23 cellular contexts compared by ENCODE assay signal in the genomic region with DNA sequence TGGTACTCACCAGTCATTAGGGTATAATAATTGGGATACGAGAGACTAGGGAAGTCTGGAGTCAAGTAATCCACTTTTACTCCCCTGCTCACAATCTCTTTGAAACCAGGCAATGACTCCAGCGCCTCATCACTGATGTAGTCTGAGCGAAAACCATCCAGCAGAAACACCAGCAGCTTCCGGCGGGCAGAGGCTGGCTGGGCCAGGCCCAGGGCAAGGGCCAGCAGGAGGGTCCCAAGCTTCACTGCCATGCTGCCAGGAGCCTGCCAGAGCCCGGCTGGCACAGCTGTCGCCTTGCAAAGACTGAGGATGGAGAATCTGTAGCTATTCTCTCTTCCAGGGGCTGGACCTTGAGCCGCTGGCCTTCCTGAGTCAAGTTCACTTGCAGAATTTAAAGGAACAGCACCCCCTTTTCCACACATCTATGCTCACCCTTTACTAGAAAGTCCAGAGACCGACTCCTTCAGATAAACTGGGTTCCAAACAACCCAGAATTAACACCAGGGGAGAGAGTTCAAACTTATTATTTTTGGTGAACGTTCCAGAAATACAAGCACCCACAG. TPM values are rescaled to one million over a fixed set of nuclear protein-coding genes. Genes with fewer than 3 reads are reported as not detected.
A peak's percentile ranks its signal among the peaks of the same experiment; 100 is the strongest.
DNase-seq lines count a peak whose midpoint lies in the region; ATAC-seq, FAIRE-seq and TF ChIP-seq lines count a peak whose summit lies in the region.
"Had no signal": no experiment of that assay in that cellular context is flagged by ENCODE, and none has a peak within 500 bp of the region (broad histone marks: within the 10 kb centered on the region; RNA-seq: fewer than 3 reads in every experiment).

A gene (minus strand): TSS at position 305 of the 563 bp plus-strand sequence. CDS start 54 bp downstream, at position 251.

- peaks cover 0 to 3% (median 0%) of the 10 kb centered on the region in 45 donors for H3K27me3 ChIP-seq in dorsolateral prefrontal cortex
- peaks cover 4 to 23% of the 10 kb centered on the region in 2 experiments; a peak in 3 of 5 replicates for H3K27me3 ChIP-seq in HepG2 (ENCODE audit: control insufficient read depth in 1 of 2, insufficient read depth in 2 of 2, low read length in 2 of 2)
- H3K27me3 ChIP-seq in neuronal stem cell (ENCODE audit: control insufficient read depth in 3 of 3, insufficient read depth in 3 of 3, low read depth in 1 of 3, low read length in 3 of 3) = peaks cover 0 to 40% (median 0%) of the 10 kb centered on the region in 3 experiments
- H3K27me3 ChIP-seq in testis = no peaks in the 10 kb centered on the region
- peaks cover 9% of the 10 kb centered on the region for H3K27me3 ChIP-seq in left ventricle myocardium inferior (ENCODE audit: low read depth)
- no peaks in the 10 kb centered on the region for H3K27me3 ChIP-seq in trophoblast cell (ENCODE audit: insufficient read depth, low read length)
- H3K27me3 ChIP-seq: BLaER1 had no signal

- H2AFZ ChIP-seq in HepG2 (ENCODE audit: low read length) (no peak within 1 kb of the TSS), neuronal stem cell (ENCODE audit: low read length) (no peak within 1 kb of the TSS), trophoblast cell (ENCODE audit: insufficient read depth, low read length, poor library complexity) (no peak within 1 kb of the TSS)
- H2AFZ ChIP-seq: GM23248 had no signal

- no peak for TF ChIP-seq POLR2A in HepG2 (IDR thresholded peaks at IDR 0.05; ENCODE audit: insufficient read depth in 1 of 2, low read depth in 2 of 2, low read length in 2 of 2)
- TF ChIP-seq POLR2A in testis (IDR thresholded peaks at IDR 0.05) = no peak

- H3K4me3 Mint-ChIP-seq in activated T-cell treated with anti-CD3 and anti-CD28 coated beads, Interleukin-2, amount 50 U/mL, for 24 hours = no peak within 1 kb of the TSS
- H3K4me3 Mint-ChIP-seq: CD4-positive, alpha-beta memory T cell had no signal

- TF ChIP-seq EP300 in HepG2 (IDR thresholded peaks at IDR 0.05; ENCODE audit: low read depth in 2 of 2, low read length in 2 of 2) = no peak
- no peak for TF ChIP-seq EP300 in HepG2 (CRISPR knock-in tag; IDR thresholded peaks at IDR 0.05; ENCODE audit: borderline replicate concordance)

- no peak within 1 kb of the TSS for H3K23ac ChIP-seq in neuronal stem cell (ENCODE audit: low read depth, low read length, poor library complexity)
- H3K23ac ChIP-seq in trophoblast cell (ENCODE audit: low read length) = no peak within 1 kb of the TSS

- H2AK5ac ChIP-seq in neuronal stem cell (ENCODE audit: low read depth, low read length) (no peak within 1 kb of the TSS), trophoblast cell (ENCODE audit: low read length) (no peak within 1 kb of the TSS)

- POLR2A ChIA-PET in HepG2 (lab: Yijun Ruan, JAX) = no interaction called here

- peak within 1 kb of the TSS in 55 of 59 donors; percentile 9 to 71 (median 43) for H3K4me3 ChIP-seq in dorsolateral prefrontal cortex
- H3K4me3 ChIP-seq in HepG2 (replicated peaks in 1 of 3; ENCODE audit: insufficient read depth in 1 of 3, low read depth in 2 of 3, low read length in 3 of 3) = no peak within 1 kb of the TSS
- no peak within 1 kb of the TSS for H3K4me3 ChIP-seq in neuronal stem cell (ENCODE audit: low read length in 2 of 2)
- no peak within 1 kb of the TSS for H3K4me3 ChIP-seq in testis
- no peak within 1 kb of the TSS for H3K4me3 ChIP-seq in left ventricle myocardium inferior
- H3K4me3 ChIP-seq in trophoblast cell (ENCODE audit: low read depth, low read length) = no peak within 1 kb of the TSS
- H3K4me3 ChIP-seq: BLaER1, GM12878, GM23248 had no signal

- H3K14ac ChIP-seq in neuronal stem cell (ENCODE audit: low read length) (no peak within 1 kb of the TSS), trophoblast cell (ENCODE audit: low read length) (no peak within 1 kb of the TSS)

- H2BK120ac ChIP-seq in neuronal stem cell (ENCODE audit: low read depth, low read length) = no peak within 1 kb of the TSS
- no peak within 1 kb of the TSS for H2BK120ac ChIP-seq in trophoblast cell (ENCODE audit: insufficient read depth, low read length, poor library complexity)

- no peak within 1 kb of the TSS for H2BK15ac ChIP-seq in neuronal stem cell (ENCODE audit: low read length)

- TF ChIP-seq CTCF in dorsolateral prefrontal cortex (IDR thresholded peaks at IDR 0.05 in 54 of 56, conservative IDR thresholded peaks at IDR 0.05 in 2 of 56; ENCODE audit: low read depth in 1 of 56, partially characterized antibody in 56 of 56) = no peak
- no peak for TF ChIP-seq CTCF in HepG2 (CRISPR knock-in tag; IDR thresholded peaks at IDR 0.05)
- no peak for TF ChIP-seq CTCF in testis (IDR thresholded peaks at IDR 0.05)
- TF ChIP-seq CTCF in left ventricle myocardium inferior (IDR thresholded peaks at IDR 0.05; ENCODE audit: borderline replicate concordance) = no peak

- H4K20me1 ChIP-seq in HepG2 (ENCODE audit: insufficient read depth, low read length) = no peaks in the 10 kb centered on the region
- H4K20me1 ChIP-seq: BLaER1 had no signal

- H4K91ac ChIP-seq in neuronal stem cell (ENCODE audit: low read depth, low read length, poor library complexity) (no peak within 1 kb of the TSS), trophoblast cell (ENCODE audit: low read depth, low read length) (no peak within 1 kb of the TSS)

- DNase-seq in dorsolateral prefrontal cortex = no peak
- DNase-seq in HepG2 (ENCODE audit: low spot score) = no peak
- DNase-seq in neuronal stem cell (ENCODE audit: low spot score) = no peak
- no peak for DNase-seq in testis
- DNase-seq in activated T-cell treated with anti-CD3 and anti-CD28 coated beads, Interleukin-2, amount 50 U/mL, for 24 hours = no peak
- no peak for DNase-seq in left ventricle myocardium inferior
- DNase-seq in trophoblast cell = no peak
- DNase-seq: CD4-positive, alpha-beta memory T cell; DMS153; GM23248; KBM-7; NCI-H1105 treated with DMSO at 0.1 percent for 48 hours; NCI-H1694; NCI-H774 had no signal

- H2BK5ac ChIP-seq in neuronal stem cell (ENCODE audit: low read length) = no peak within 1 kb of the TSS
- no peak within 1 kb of the TSS for H2BK5ac ChIP-seq in trophoblast cell (ENCODE audit: low read depth, low read length, poor library complexity)

- CTCF ChIA-PET in HepG2 (lab: Yijun Ruan, JAX; ENCODE audit: low intra/inter-chr PET ratio, low total read pairs) = no interaction called here

- peak; percentile 50 for ATAC-seq in HepG2
- ATAC-seq: GM12878, HCT116, Right ventricle myocardium inferior had no signal

- H3K27me3 Mint-ChIP-seq in activated T-cell treated with anti-CD3 and anti-CD28 coated beads, Interleukin-2, amount 50 U/mL, for 24 hours = peaks cover 28% of the 10 kb centered on the region

- no peak within 1 kb of the TSS for H3K4me2 ChIP-seq in HepG2 (ENCODE audit: low read depth, low read length)
- no peak within 1 kb of the TSS for H3K4me2 ChIP-seq in neuronal stem cell (ENCODE audit: insufficient read depth, low read length, poor library complexity, severe bottlenecking)
- no peak within 1 kb of the TSS for H3K4me2 ChIP-seq in trophoblast cell (ENCODE audit: low read length)
- H3K4me2 ChIP-seq: BLaER1 had no signal

- H4K8ac ChIP-seq in neuronal stem cell (ENCODE audit: low read depth, low read length) (no peak within 1 kb of the TSS), trophoblast cell (ENCODE audit: low read depth, low read length) (no peak within 1 kb of the TSS)

- H3K9ac ChIP-seq in HepG2 (ENCODE audit: insufficient read depth, low read depth, low read length) = no peak within 1 kb of the TSS
- H3K9ac ChIP-seq in neuronal stem cell (ENCODE audit: low read depth, low read length, poor library complexity) = no peak within 1 kb of the TSS
- H3K9ac ChIP-seq in trophoblast cell (ENCODE audit: low read length) = no peak within 1 kb of the TSS
- H3K9ac ChIP-seq: BLaER1, GM23248 had no signal

- 4% methylated on average over 3 of the region's 10 CpGs for WGBS in HepG2 (ENCODE audit: low lambda C conversion rate)
- no CpG with 5 or more reads among the region's 10 CpGs for WGBS in neuronal stem cell (ENCODE audit: extremely low coverage in 2 of 2, insufficient read length in 2 of 2, insufficient replicate concordance in 1 of 2), 2 donors
- 46 to 57% methylated on average over 10 of the region's 10 CpGs for WGBS in testis, 2 donors
- WGBS in trophoblast cell (ENCODE audit: extremely low coverage, insufficient coverage, insufficient read length) = no CpG with 5 or more reads among the region's 10 CpGs

- H3K79me2 ChIP-seq in HepG2 (ENCODE audit: insufficient read depth, low read length) (no peaks in the 10 kb centered on the region), trophoblast cell (ENCODE audit: control insufficient read depth, insufficient read depth, low read length, poor library complexity) (no peaks in the 10 kb centered on the region)

- H3K9me3 ChIP-seq in HepG2 (ENCODE audit: low read length) (no peaks in the 10 kb centered on the region), neuronal stem cell (replicated peaks in 1 of 2; ENCODE audit: control insufficient read depth in 2 of 2, insufficient read depth in 1 of 2, low read depth in 1 of 2, low read length in 2 of 2) (no peaks in the 10 kb centered on the region), testis (no peaks in the 10 kb centered on the region), left ventricle myocardium inferior (replicated peaks) (peaks cover under 1% of the 10 kb centered on the region), trophoblast cell (ENCODE audit: insufficient read depth, low read depth, low read length) (no peaks in the 10 kb centered on the region)
- H3K9me3 ChIP-seq: BLaER1 had no signal

- no peak for FAIRE-seq in HepG2 (lab: Jason Lieb, UNC)
- FAIRE-seq: GM12878, GM19239, RCC 7860 had no signal

- H2BK12ac ChIP-seq in neuronal stem cell (ENCODE audit: low read length) (no peak within 1 kb of the TSS), trophoblast cell (ENCODE audit: low read length) (no peak within 1 kb of the TSS)

- in situ Hi-C loops in HepG2 (cut with HindIII; ENCODE audit: extremely low pct_ligation_motif_present, low pct_unique_long_range_greater_than_20kb) = no loop called here

- no peak within 1 kb of the TSS for H3K4ac ChIP-seq in neuronal stem cell (ENCODE audit: low read length)
- no peak within 1 kb of the TSS for H3K4ac ChIP-seq in trophoblast cell (ENCODE audit: low read depth, low read length)

- intact Hi-C loops in dorsolateral prefrontal cortex (cut with DNase I) = no loop called here
- intact Hi-C loops in HepG2 (cut with micrococcal nuclease; ENCODE audit: unreplicated experiment) = no loop called here
- intact Hi-C loops in testis (cut with DNase I; ENCODE audit: low total_unique reads) = no loop called here
- intact Hi-C loops in left ventricle myocardium inferior (cut with micrococcal nuclease) = no loop called here

- no peak within 1 kb of the TSS for H4K12ac ChIP-seq in trophoblast cell (ENCODE audit: low read depth, low read length)

- H3K18ac ChIP-seq in neuronal stem cell (ENCODE audit: low read length) (peak within 1 kb of the TSS; percentile 52), trophoblast cell (ENCODE audit: low read length) (no peak within 1 kb of the TSS)

- BruUV-seq in HepG2 (replicated peaks; lab: Mats Ljungman, UMichigan) = no TSS peak

- peaks cover 9% of the 10 kb centered on the region for H3K4me1 ChIP-seq in HepG2 (ENCODE audit: insufficient read depth, low read length)
- H3K4me1 ChIP-seq in neuronal stem cell (ENCODE audit: control insufficient read depth in 2 of 2, insufficient read depth in 1 of 2, low read depth in 1 of 2, low read length in 2 of 2) = peaks cover 2 to 3% of the 10 kb centered on the region in 2 donors
- no peaks in the 10 kb centered on the region for H3K4me1 ChIP-seq in testis
- H3K4me1 ChIP-seq in left ventricle myocardium inferior = no peaks in the 10 kb centered on the region
- peaks cover 3 to 5% of the 10 kb centered on the region in 2 experiments for H3K4me1 ChIP-seq in trophoblast cell (ENCODE audit: control insufficient read depth in 1 of 2, insufficient read depth in 2 of 2, low read length in 2 of 2)
- H3K4me1 ChIP-seq: BLaER1 had no signal

- no peaks in the 10 kb centered on the region for H3K4me1 Mint-ChIP-seq in activated T-cell treated with anti-CD3 and anti-CD28 coated beads, Interleukin-2, amount 50 U/mL, for 24 hours (ENCODE audit: low read depth)
- H3K4me1 Mint-ChIP-seq: CD4-positive, alpha-beta memory T cell had no signal

- no peaks in the 10 kb centered on the region for H3K79me1 ChIP-seq in neuronal stem cell (ENCODE audit: low read depth, low read length)
- no peaks in the 10 kb centered on the region for H3K79me1 ChIP-seq in trophoblast cell (ENCODE audit: low read length)

- H3K27ac ChIP-seq in dorsolateral prefrontal cortex = peak within 1 kb of the TSS in 38 of 59 donors; percentile 1 to 82 (median 58)
- H3K27ac ChIP-seq in HepG2 (ENCODE audit: extremely low read length, insufficient read depth, low read length) = no peak within 1 kb of the TSS
- H3K27ac ChIP-seq in neuronal stem cell (replicated peaks; ENCODE audit: low read length) = no peak within 1 kb of the TSS
- peak within 1 kb of the TSS; percentile 4 to 61 for H3K27ac ChIP-seq in testis
- H3K27ac ChIP-seq in left ventricle myocardium inferior (replicated peaks) = no peak within 1 kb of the TSS
- no peak within 1 kb of the TSS for H3K27ac ChIP-seq in trophoblast cell (ENCODE audit: low read depth, low read length)
- H3K27ac ChIP-seq: BLaER1, GM23248 had no signal

- peaks cover 5% of the 10 kb centered on the region for H3K9me3 Mint-ChIP-seq in activated T-cell treated with anti-CD3 and anti-CD28 coated beads, Interleukin-2, amount 50 U/mL, for 24 hours

- H3K36me3 Mint-ChIP-seq in activated T-cell treated with anti-CD3 and anti-CD28 coated beads, Interleukin-2, amount 50 U/mL, for 24 hours (ENCODE audit: low read depth) = no peaks in the 10 kb centered on the region
- H3K36me3 Mint-ChIP-seq: CD4-positive, alpha-beta memory T cell had no signal

- H3K36me3 ChIP-seq in HepG2 (replicated peaks in 1 of 2; ENCODE audit: control insufficient read depth in 1 of 2, insufficient read depth in 2 of 2, low read length in 2 of 2) (no peaks in the 10 kb centered on the region), neuronal stem cell (replicated peaks in 1 of 2; ENCODE audit: control insufficient read depth in 2 of 2, insufficient read depth in 2 of 2, low read length in 2 of 2) (no peaks in the 10 kb centered on the region), testis (ENCODE audit: low read depth, missing control alignments) (no peaks in the 10 kb centered on the region), left ventricle myocardium inferior (no peaks in the 10 kb centered on the region), trophoblast cell (ENCODE audit: control insufficient read depth in 1 of 2, insufficient read depth in 2 of 2, low read length in 2 of 2) (no peaks in the 10 kb centered on the region)
- H3K36me3 ChIP-seq: BLaER1 had no signal

- H3K27ac Mint-ChIP-seq in activated T-cell treated with anti-CD3 and anti-CD28 coated beads, Interleukin-2, amount 50 U/mL, for 24 hours = no peak within 1 kb of the TSS
- H3K27ac Mint-ChIP-seq: CD4-positive, alpha-beta memory T cell had no signal

- no peak for TF ChIP-seq RAD21 in HepG2 (CRISPR knock-in tag; IDR thresholded peaks at IDR 0.05)

RNA-seq across cellular contexts. Expression of the gene that starts here (rescaled TPM):
- total RNA-seq in dorsolateral prefrontal cortex = 10 to 100 TPM in 35 of 120 experiments, 1 to 10 TPM in 85; 1.8 to 35.2 (median 8.0) TPM
- total RNA-seq in HepG2 (2016; rRNA removed; fragmentation: Illumina TruSeq; extraction: Trizol) = not detected in 2 replicates
- not detected in 2 replicates for total RNA-seq in HepG2 (2016; cell fraction: cytosol; rRNA removed; fragmentation: Illumina TruSeq; extraction: Trizol; ENCODE audit: low read depth)
- not detected in 2 replicates for total RNA-seq in HepG2 (2016; cell fraction: insoluble cytoplasmic fraction; rRNA removed; fragmentation: Illumina TruSeq; extraction: Trizol)
- total RNA-seq in HepG2 (2016; cell fraction: membrane; rRNA removed; fragmentation: Illumina TruSeq; extraction: Trizol) = not detected in 2 replicates
- not detected in 2 replicates for total RNA-seq in HepG2 (2016; cell fraction: nucleus; rRNA removed; fragmentation: Illumina TruSeq; extraction: Trizol)
- not detected in 2 replicates for polyA plus RNA-seq in HepG2 (2011; rRNA removed)
- 0.03 TPM in 1 of 2 replicates, not detected in the other for polyA plus RNA-seq in HepG2 (2011; cell fraction: cytosol; rRNA removed)
- not detected in 2 replicates for polyA plus RNA-seq in HepG2 (2011; cell fraction: nucleus; rRNA removed)
- not detected in 2 replicates for polyA plus RNA-seq in HepG2 (2012)
- polyA plus RNA-seq in HepG2 (2016; cell fraction: cytosol; fragmentation: Illumina TruSeq; extraction: Trizol; ENCODE audit: low read depth) = not detected in 2 replicates
- not detected in 2 replicates for polyA plus RNA-seq in HepG2 (2016; cell fraction: insoluble cytoplasmic fraction; fragmentation: Illumina TruSeq; extraction: Trizol; ENCODE audit: low read depth)
- polyA plus RNA-seq in HepG2 (2016; cell fraction: membrane; fragmentation: Illumina TruSeq; extraction: Trizol; ENCODE audit: low read depth) = not detected in 2 replicates
- polyA plus RNA-seq in HepG2 (2016; cell fraction: nucleus; fragmentation: Illumina TruSeq; extraction: Trizol; ENCODE audit: insufficient read depth, low read depth) = not detected in 2 replicates
- polyA minus RNA-seq in HepG2 (2011; rRNA and poly(A)+ RNA removed; ENCODE audit: low replicate concordance) = not detected in 2 replicates
- polyA minus RNA-seq in HepG2 (2011; cell fraction: cytosol; rRNA and poly(A)+ RNA removed) = not detected in 2 replicates
- not detected in 2 replicates for polyA minus RNA-seq in HepG2 (2011; cell fraction: nucleus; rRNA and poly(A)+ RNA removed)
- polyA plus RNA-seq in neuronal stem cell (2013, experiment 1 of 2) = 0.01 TPM
- polyA plus RNA-seq in neuronal stem cell (2013, experiment 2 of 2) = 0.01 TPM
- 1 to 10 TPM; 2.0 to 3.5 TPM for total RNA-seq in testis
- 4.9 TPM for polyA plus RNA-seq in testis (ENCODE audit: insufficient read depth, low read depth, low replicate concordance)
- total RNA-seq in left ventricle myocardium inferior = not detected
- polyA plus RNA-seq in trophoblast cell (2013) = 0.15 and 0.28 TPM in 2 replicates
- total RNA-seq: A673; CD4-positive, alpha-beta memory T cell; GM23248; NCI-H460; OCI-LY7 had no signal
- polyA plus RNA-seq: CD4-positive, alpha-beta memory T cell; GM23248 had no signal

Comparison
In these comparisons a context has a peak if more than half of its experiments do, and no peak if none do; other contexts are left out.
1. Peak in ATAC-seq in HepG2; RNA of the gene not detected or under 1 TPM.
2. H3K27ac ChIP-seq: peak in dorsolateral prefrontal cortex (38 of 59) and testis (2 of 2); none in HepG2 (single experiment), neuronal stem cell (single experiment), left ventricle myocardium inferior (single experiment) and trophoblast cell (single experiment).
3. H3K4me3 ChIP-seq: peak in dorsolateral prefrontal cortex (55 of 59); none in HepG2 (0 of 3), neuronal stem cell (0 of 2), testis (0 of 2), left ventricle myocardium inferior (single experiment) and trophoblast cell (single experiment).